2 cellular contexts compared by ENCODE assay signal in genomic region chr2:71555798-71556454, GRCh38.
TF ChIP-seq lines count a peak whose summit lies in the region.

No MANE protein-coding gene starts in this region.

TF ChIP-seq in Ishikawa, 13 proteins besides CTCF, POLR2A, EP300 and RAD21 (continued from another document):
- no peak for TF ChIP-seq REST (IDR thresholded peaks at IDR 0.05; ENCODE audit: low read depth)
- no peak for TF ChIP-seq CEBPB (IDR thresholded peaks at IDR 0.05)
- no peak for TF ChIP-seq CREB1 (IDR thresholded peaks at IDR 0.05; ENCODE audit: low read depth)
- TF ChIP-seq EGR1 (IDR thresholded peaks at IDR 0.05) = no peak
- TF ChIP-seq USF1 (IDR thresholded peaks at IDR 0.05) = no peak

TF ChIP-seq in HepG2, 621 proteins besides CTCF, POLR2A, EP300 and RAD21 (continued from another document and continues in another):
- TF ChIP-seq UBTF (CRISPR knock-in tag; IDR thresholded peaks at IDR 0.05) (peak; percentile 56), MIER3 (CRISPR knock-in tag; IDR thresholded peaks at IDR 0.05; ENCODE audit: borderline replicate concordance) (no peak), ZNF414 (CRISPR knock-in tag; IDR thresholded peaks at IDR 0.05) (0 out of 2 replicates have a peak, but pooled peaks have one; percentile 57), HOXD1 (CRISPR knock-in tag; IDR thresholded peaks at IDR 0.05) (no peak), ZSCAN29 (CRISPR knock-in tag; conservative IDR thresholded peaks at IDR 0.05) (no peak), SPEN (CRISPR knock-in tag; IDR thresholded peaks at IDR 0.05; ENCODE audit: low read depth) (peak; percentile 67; the same call in 1 of the 2 replicates), NR2F1 (CRISPR knock-in tag; IDR thresholded peaks at IDR 0.05) (peak; percentile 9 to 48; a peak in 1 of 4 replicates), KAT8 (CRISPR knock-in tag; IDR thresholded peaks at IDR 0.05) (no peak), ZSCAN21 (CRISPR knock-in tag; IDR thresholded peaks at IDR 0.05; ENCODE audit: borderline replicate concordance) (0 out of 2 replicates have a peak, but pooled peaks have one; percentile 16), ZNF616 (CRISPR knock-in tag; IDR thresholded peaks at IDR 0.05; ENCODE audit: low read depth) (0 out of 2 replicates have a peak, but pooled peaks have one; percentile 38), HINFP (CRISPR knock-in tag; IDR thresholded peaks at IDR 0.05; ENCODE audit: low read depth) (0 out of 2 replicates have a peak, but pooled peaks have one; percentile 16), ZNF749 (CRISPR knock-in tag; IDR thresholded peaks at IDR 0.05; ENCODE audit: borderline replicate concordance) (no peak), ZNF326 (CRISPR knock-in tag; IDR thresholded peaks at IDR 0.05; ENCODE audit: borderline replicate concordance) (no peak), ZFX (CRISPR knock-in tag; IDR thresholded peaks at IDR 0.05; ENCODE audit: low read depth) (peak; percentile 79), ZNF639 (CRISPR knock-in tag; conservative IDR thresholded peaks at IDR 0.05) (no peak), ZNF709 (CRISPR knock-in tag; IDR thresholded peaks at IDR 0.05) (no peak), ZNF562 (CRISPR knock-in tag; IDR thresholded peaks at IDR 0.05; ENCODE audit: borderline replicate concordance) (no peak), ATF6 (CRISPR knock-in tag; conservative IDR thresholded peaks at IDR 0.05) (no peak), HNF4A (CRISPR knock-in tag; IDR thresholded peaks at IDR 0.05) (peak; percentile 86), ZNF564 (CRISPR knock-in tag; IDR thresholded peaks at IDR 0.05) (peak; percentile 36; the same call in 1 of the 2 replicates), YY1 (IDR thresholded peaks at IDR 0.05; ENCODE audit: insufficient read depth, insufficient replicate concordance, low read depth, low read length) (peak; percentile 58), ZNF780A (CRISPR knock-in tag; IDR thresholded peaks at IDR 0.05) (no peak), KDM2A (CRISPR knock-in tag; IDR thresholded peaks at IDR 0.05; ENCODE audit: borderline replicate concordance, low read depth) (peak; percentile 27; the same call in 1 of the 2 replicates), ZNF44 (CRISPR knock-in tag; IDR thresholded peaks at IDR 0.05) (no peak; the same call in 1 of the 2 replicates), SOX6 (IDR thresholded peaks at IDR 0.05) (no peak), SOX6 (CRISPR knock-in tag; IDR thresholded peaks at IDR 0.05) (peak; percentile 42; the same call in 1 of the 2 replicates), IRF9 (CRISPR knock-in tag; IDR thresholded peaks at IDR 0.05; ENCODE audit: borderline replicate concordance) (peak; percentile 68; the same call in 1 of the 2 replicates), MEIS2 (CRISPR knock-in tag; IDR thresholded peaks at IDR 0.05) (peak; percentile 96), ZMYM3 (CRISPR knock-in tag; IDR thresholded peaks at IDR 0.05) (peak; percentile 89), ZNF704 (CRISPR knock-in tag; IDR thresholded peaks at IDR 0.05; ENCODE audit: borderline replicate concordance) (0 out of 2 replicates have a peak, but pooled peaks have one; percentile 35), SOX5 (CRISPR knock-in tag; IDR thresholded peaks at IDR 0.05; ENCODE audit: borderline replicate concordance) (peak; percentile 22; the same call in 1 of the 2 replicates), ONECUT2 (CRISPR knock-in tag; IDR thresholded peaks at IDR 0.05) (no peak), HHEX (CRISPR knock-in tag; IDR thresholded peaks at IDR 0.05) (0 out of 2 replicates have a peak, but pooled peaks have one; percentile 10), ARID3A (IDR thresholded peaks at IDR 0.05; ENCODE audit: low read depth, low read length) (no peak), FOXO4 (CRISPR knock-in tag; conservative IDR thresholded peaks at IDR 0.05) (no peak), ZNF674 (CRISPR knock-in tag; IDR thresholded peaks at IDR 0.05; ENCODE audit: low read depth) (no peak), TAF15 (IDR thresholded peaks at IDR 0.05; ENCODE audit: low read depth, low read length, poor library complexity, severe bottlenecking) (peak; percentile 91), NR2F2 (IDR thresholded peaks at IDR 0.05; ENCODE audit: borderline replicate concordance, low read depth) (peak; percentile 29; the same call in 1 of the 2 replicates), ZNF383 (CRISPR knock-in tag; IDR thresholded peaks at IDR 0.05; ENCODE audit: borderline replicate concordance) (no peak), HNRNPLL (IDR thresholded peaks at IDR 0.05; ENCODE audit: low read depth, low read length, poor library complexity, severe bottlenecking) (peak; percentile 28), ZNF609 (CRISPR knock-in tag; IDR thresholded peaks at IDR 0.05; ENCODE audit: borderline replicate concordance) (no peak)
